In the genomic region with DNA sequence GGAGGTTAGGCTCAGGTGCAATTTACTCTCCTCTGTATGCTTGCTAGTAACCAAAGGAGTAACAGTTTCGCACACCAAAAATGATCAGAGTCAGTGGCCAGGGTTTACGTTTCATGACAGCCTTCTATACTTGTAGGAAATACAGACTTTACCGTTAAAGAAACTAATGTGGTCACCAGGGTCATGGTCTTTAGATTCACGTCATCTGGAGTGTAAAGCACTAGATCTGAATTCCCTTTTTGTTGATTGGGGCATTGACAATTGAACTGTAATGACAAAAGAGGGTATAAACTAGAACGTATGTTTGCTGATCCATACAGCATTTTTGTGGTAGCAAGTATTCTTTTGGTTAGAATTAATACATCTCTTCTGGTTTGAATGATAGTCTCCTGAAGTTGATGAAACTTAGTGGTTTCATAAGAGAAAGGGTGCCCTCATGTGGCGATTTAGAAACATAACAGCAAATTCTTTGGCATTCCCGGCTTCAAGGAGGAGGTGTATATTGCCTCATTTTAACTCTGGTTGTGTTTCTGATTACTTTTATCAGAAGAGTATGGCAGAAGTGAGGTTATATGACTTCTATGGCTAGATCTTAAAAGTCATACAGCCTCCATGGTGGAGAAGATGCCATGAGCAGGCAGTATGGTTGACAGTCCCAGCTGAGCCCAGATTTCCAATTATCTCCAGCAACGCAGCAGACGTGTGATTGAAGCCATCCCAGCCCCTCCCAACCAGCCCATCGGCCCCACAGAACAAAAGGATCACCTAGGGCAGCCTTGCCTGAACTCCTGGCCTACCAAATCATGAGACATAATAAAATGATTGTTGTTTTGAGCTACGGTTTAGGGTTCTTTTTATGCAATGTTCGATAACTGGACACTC, we compare ENCODE assay signal across 1 cellular context.
TF ChIP-seq lines count a peak whose summit lies in the region.

No MANE protein-coding gene starts in this region.

TF ChIP-seq in HepG2, 621 proteins besides CTCF, POLR2A, EP300 and RAD21 (continues in another document):
- TF ChIP-seq, protein P1, sequence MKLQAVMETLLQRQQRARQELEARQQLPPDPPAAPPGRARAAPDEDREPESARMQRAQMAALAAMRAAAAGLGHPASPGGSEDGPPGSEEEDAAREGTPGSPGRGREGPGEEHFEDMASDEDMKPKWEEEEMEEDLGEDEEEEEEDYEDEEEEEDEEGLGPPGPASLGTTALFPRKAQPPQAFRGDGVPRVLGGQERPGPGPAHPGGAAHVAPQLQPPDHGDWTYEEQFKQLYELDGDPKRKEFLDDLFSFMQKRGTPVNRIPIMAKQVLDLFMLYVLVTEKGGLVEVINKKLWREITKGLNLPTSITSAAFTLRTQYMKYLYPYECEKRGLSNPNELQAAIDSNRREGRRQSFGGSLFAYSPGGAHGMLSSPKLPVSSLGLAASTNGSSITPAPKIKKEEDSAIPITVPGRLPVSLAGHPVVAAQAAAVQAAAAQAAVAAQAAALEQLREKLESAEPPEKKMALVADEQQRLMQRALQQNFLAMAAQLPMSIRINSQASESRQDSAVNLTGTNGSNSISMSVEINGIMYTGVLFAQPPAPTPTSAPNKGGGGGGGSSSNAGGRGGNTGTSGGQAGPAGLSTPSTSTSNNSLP (IDR thresholded peaks at IDR 0.05; ENCODE audit: low read depth, low read length), result peak; percentile 41; the same call in 1 of the 2 replicates
- TF ChIP-seq SMAD3 (CRISPR knock-in tag; IDR thresholded peaks at IDR 0.05) (0 out of 2 replicates have a peak, but pooled peaks have one; percentile 43), ZFP36L1 (CRISPR knock-in tag; IDR thresholded peaks at IDR 0.05) (0 out of 2 replicates have a peak, but pooled peaks have one; percentile 61), IRF2 (CRISPR knock-in tag; IDR thresholded peaks at IDR 0.05) (0 out of 2 replicates have a peak, but pooled peaks have one; percentile 33), ZNF563 (CRISPR knock-in tag; IDR thresholded peaks at IDR 0.05) (no peak), ZC3H4 (CRISPR knock-in tag; IDR thresholded peaks at IDR 0.05; ENCODE audit: borderline replicate concordance) (no peak), ZNF761 (CRISPR knock-in tag; conservative IDR thresholded peaks at IDR 0.05) (no peak), STAG1 (CRISPR knock-in tag; IDR thresholded peaks at IDR 0.05) (peak; percentile 94), KLF15 (CRISPR knock-in tag; IDR thresholded peaks at IDR 0.05; ENCODE audit: borderline replicate concordance) (no peak), ZNF101 (CRISPR knock-in tag; IDR thresholded peaks at IDR 0.05; ENCODE audit: borderline replicate concordance, low read depth) (no peak), AHR (CRISPR knock-in tag; IDR thresholded peaks at IDR 0.05) (no peak), PHF21A (CRISPR knock-in tag; IDR thresholded peaks at IDR 0.05) (no peak), MED1 (CRISPR knock-in tag; IDR thresholded peaks at IDR 0.05) (0 out of 2 replicates have a peak, but pooled peaks have one; percentile 17), ONECUT2 (CRISPR knock-in tag; IDR thresholded peaks at IDR 0.05) (no peak), ZNF251 (CRISPR knock-in tag; IDR thresholded peaks at IDR 0.05) (no peak), TEAD3 (CRISPR knock-in tag; optimal IDR thresholded peaks at IDR 0.05; ENCODE audit: borderline replicate concordance) (peak; percentile 44), HNF4A (CRISPR knock-in tag; IDR thresholded peaks at IDR 0.05) (no peak), SAP130 (CRISPR knock-in tag; IDR thresholded peaks at IDR 0.05; ENCODE audit: low read depth) (peak; percentile 40; the same call in 1 of the 2 replicates), SMC3 (IDR thresholded peaks at IDR 0.05; ENCODE audit: low read length) (peak; percentile 87), YY1 (IDR thresholded peaks at IDR 0.05; ENCODE audit: insufficient read depth, insufficient replicate concordance, low read depth, low read length) (no peak), SP1 (IDR thresholded peaks at IDR 0.05) (no peak), SP1 (CRISPR knock-in tag; IDR thresholded peaks at IDR 0.05) (no peak), NR2F6 (IDR thresholded peaks at IDR 0.05) (0 out of 2 replicates have a peak, but pooled peaks have one; percentile 29), NR2F6 (CRISPR knock-in tag; IDR thresholded peaks at IDR 0.05) (no peak), FOSL2 (CRISPR knock-in tag; IDR thresholded peaks at IDR 0.05) (no peak), ZNF24 (IDR thresholded peaks at IDR 0.05) (no peak), CC2D1A (CRISPR knock-in tag; IDR thresholded peaks at IDR 0.05) (no peak), ZNF446 (CRISPR knock-in tag; IDR thresholded peaks at IDR 0.05) (no peak), HDAC2 (CRISPR knock-in tag; IDR thresholded peaks at IDR 0.05) (0 out of 2 replicates have a peak, but pooled peaks have one; percentile 35), HOXA9 (CRISPR knock-in tag; IDR thresholded peaks at IDR 0.05; ENCODE audit: borderline replicate concordance) (no peak), ZIK1 (CRISPR knock-in tag; IDR thresholded peaks at IDR 0.05; ENCODE audit: borderline replicate concordance, low read depth) (no peak)
- TF ChIP-seq, protein P2, sequence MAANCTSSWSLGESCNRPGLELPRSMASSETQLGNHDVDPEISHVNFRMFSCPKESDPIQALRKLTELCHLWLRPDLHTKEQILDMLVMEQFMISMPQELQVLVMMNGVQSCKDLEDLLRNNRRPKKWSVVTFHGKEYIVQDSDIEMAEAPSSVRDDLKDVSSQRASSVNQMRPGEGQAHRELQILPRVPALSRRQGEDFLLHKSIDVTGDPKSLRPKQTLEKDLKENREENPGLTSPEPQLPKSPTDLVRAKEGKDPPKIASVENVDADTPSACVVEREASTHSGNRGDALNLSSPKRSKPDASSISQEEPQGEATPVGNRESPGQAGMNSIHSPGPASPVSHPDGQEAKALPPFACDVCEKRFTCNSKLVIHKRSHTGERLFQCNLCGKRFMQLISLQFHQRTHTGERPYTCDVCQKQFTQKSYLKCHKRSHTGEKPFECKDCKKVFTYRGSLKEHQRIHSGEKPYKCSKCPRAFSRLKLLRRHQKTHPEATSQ (CRISPR knock-in tag; IDR thresholded peaks at IDR 0.05; ENCODE audit: borderline replicate concordance), result 0 out of 2 replicates have a peak, but pooled peaks have one; percentile 20
- TF ChIP-seq, protein P3, sequence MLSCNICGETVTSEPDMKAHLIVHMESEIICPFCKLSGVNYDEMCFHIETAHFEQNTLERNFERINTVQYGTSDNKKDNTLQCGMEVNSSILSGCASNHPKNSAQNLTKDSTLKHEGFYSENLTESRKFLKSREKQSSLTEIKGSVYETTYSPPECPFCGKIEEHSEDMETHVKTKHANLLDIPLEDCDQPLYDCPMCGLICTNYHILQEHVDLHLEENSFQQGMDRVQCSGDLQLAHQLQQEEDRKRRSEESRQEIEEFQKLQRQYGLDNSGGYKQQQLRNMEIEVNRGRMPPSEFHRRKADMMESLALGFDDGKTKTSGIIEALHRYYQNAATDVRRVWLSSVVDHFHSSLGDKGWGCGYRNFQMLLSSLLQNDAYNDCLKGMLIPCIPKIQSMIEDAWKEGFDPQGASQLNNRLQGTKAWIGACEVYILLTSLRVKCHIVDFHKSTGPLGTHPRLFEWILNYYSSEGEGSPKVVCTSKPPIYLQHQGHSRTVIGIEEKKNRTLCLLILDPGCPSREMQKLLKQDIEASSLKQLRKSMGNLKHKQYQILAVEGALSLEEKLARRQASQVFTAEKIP (CRISPR knock-in tag; IDR thresholded peaks at IDR 0.05; ENCODE audit: borderline replicate concordance), result no peak
- TF ChIP-seq, protein P4, sequence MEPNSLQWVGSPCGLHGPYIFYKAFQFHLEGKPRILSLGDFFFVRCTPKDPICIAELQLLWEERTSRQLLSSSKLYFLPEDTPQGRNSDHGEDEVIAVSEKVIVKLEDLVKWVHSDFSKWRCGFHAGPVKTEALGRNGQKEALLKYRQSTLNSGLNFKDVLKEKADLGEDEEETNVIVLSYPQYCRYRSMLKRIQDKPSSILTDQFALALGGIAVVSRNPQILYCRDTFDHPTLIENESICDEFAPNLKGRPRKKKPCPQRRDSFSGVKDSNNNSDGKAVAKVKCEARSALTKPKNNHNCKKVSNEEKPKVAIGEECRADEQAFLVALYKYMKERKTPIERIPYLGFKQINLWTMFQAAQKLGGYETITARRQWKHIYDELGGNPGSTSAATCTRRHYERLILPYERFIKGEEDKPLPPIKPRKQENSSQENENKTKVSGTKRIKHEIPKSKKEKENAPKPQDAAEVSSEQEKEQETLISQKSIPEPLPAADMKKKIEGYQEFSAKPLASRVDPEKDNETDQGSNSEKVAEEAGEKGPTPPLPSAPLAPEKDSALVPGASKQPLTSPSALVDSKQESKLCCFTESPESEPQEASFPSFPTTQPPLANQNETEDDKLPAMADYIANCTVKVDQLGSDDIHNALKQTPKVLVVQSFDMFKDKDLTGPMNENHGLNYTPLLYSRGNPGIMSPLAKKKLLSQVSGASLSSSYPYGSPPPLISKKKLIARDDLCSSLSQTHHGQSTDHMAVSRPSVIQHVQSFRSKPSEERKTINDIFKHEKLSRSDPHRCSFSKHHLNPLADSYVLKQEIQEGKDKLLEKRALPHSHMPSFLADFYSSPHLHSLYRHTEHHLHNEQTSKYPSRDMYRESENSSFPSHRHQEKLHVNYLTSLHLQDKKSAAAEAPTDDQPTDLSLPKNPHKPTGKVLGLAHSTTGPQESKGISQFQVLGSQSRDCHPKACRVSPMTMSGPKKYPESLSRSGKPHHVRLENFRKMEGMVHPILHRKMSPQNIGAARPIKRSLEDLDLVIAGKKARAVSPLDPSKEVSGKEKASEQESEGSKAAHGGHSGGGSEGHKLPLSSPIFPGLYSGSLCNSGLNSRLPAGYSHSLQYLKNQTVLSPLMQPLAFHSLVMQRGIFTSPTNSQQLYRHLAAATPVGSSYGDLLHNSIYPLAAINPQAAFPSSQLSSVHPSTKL (CRISPR knock-in tag; IDR thresholded peaks at IDR 0.05), result 0 out of 2 replicates have a peak, but pooled peaks have one; percentile 35
- TF ChIP-seq, protein P5, sequence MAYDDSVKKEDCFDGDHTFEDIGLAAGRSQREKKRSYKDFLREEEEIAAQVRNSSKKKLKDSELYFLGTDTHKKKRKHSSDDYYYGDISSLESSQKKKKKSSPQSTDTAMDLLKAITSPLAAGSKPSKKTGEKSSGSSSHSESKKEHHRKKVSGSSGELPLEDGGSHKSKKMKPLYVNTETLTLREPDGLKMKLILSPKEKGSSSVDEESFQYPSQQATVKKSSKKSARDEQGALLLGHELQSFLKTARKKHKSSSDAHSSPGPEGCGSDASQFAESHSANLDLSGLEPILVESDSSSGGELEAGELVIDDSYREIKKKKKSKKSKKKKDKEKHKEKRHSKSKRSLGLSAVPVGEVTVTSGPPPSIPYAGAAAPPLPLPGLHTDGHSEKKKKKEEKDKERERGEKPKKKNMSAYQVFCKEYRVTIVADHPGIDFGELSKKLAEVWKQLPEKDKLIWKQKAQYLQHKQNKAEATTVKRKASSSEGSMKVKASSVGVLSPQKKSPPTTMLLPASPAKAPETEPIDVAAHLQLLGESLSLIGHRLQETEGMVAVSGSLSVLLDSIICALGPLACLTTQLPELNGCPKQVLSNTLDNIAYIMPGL (CRISPR knock-in tag; IDR thresholded peaks at IDR 0.05; ENCODE audit: borderline replicate concordance in 1 of 2, low read depth in 1 of 2), result peak in 1 of 2 experiments; percentile 66; a peak in 1 of 4 replicates
- TF ChIP-seq, protein P6, sequence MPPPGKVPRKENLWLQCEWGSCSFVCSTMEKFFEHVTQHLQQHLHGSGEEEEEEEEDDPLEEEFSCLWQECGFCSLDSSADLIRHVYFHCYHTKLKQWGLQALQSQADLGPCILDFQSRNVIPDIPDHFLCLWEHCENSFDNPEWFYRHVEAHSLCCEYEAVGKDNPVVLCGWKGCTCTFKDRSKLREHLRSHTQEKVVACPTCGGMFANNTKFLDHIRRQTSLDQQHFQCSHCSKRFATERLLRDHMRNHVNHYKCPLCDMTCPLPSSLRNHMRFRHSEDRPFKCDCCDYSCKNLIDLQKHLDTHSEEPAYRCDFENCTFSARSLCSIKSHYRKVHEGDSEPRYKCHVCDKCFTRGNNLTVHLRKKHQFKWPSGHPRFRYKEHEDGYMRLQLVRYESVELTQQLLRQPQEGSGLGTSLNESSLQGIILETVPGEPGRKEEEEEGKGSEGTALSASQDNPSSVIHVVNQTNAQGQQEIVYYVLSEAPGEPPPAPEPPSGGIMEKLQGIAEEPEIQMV (CRISPR knock-in tag; IDR thresholded peaks at IDR 0.05; ENCODE audit: low read depth), result no peak
- TF ChIP-seq, protein P7, sequence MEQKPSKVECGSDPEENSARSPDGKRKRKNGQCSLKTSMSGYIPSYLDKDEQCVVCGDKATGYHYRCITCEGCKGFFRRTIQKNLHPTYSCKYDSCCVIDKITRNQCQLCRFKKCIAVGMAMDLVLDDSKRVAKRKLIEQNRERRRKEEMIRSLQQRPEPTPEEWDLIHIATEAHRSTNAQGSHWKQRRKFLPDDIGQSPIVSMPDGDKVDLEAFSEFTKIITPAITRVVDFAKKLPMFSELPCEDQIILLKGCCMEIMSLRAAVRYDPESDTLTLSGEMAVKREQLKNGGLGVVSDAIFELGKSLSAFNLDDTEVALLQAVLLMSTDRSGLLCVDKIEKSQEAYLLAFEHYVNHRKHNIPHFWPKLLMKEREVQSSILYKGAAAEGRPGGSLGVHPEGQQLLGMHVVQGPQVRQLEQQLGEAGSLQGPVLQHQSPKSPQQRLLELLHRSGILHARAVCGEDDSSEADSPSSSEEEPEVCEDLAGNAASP (CRISPR knock-in tag; IDR thresholded peaks at IDR 0.05; ENCODE audit: borderline replicate concordance), result 0 out of 2 replicates have a peak, but pooled peaks have one; percentile 34
- TF ChIP-seq, protein P8, sequence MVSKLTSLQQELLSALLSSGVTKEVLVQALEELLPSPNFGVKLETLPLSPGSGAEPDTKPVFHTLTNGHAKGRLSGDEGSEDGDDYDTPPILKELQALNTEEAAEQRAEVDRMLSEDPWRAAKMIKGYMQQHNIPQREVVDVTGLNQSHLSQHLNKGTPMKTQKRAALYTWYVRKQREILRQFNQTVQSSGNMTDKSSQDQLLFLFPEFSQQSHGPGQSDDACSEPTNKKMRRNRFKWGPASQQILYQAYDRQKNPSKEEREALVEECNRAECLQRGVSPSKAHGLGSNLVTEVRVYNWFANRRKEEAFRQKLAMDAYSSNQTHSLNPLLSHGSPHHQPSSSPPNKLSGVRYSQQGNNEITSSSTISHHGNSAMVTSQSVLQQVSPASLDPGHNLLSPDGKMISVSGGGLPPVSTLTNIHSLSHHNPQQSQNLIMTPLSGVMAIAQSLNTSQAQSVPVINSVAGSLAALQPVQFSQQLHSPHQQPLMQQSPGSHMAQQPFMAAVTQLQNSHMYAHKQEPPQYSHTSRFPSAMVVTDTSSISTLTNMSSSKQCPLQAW (CRISPR knock-in tag; IDR thresholded peaks at IDR 0.05), result peak; percentile 55; the same call in 1 of the 2 replicates
- TF ChIP-seq, protein P9, sequence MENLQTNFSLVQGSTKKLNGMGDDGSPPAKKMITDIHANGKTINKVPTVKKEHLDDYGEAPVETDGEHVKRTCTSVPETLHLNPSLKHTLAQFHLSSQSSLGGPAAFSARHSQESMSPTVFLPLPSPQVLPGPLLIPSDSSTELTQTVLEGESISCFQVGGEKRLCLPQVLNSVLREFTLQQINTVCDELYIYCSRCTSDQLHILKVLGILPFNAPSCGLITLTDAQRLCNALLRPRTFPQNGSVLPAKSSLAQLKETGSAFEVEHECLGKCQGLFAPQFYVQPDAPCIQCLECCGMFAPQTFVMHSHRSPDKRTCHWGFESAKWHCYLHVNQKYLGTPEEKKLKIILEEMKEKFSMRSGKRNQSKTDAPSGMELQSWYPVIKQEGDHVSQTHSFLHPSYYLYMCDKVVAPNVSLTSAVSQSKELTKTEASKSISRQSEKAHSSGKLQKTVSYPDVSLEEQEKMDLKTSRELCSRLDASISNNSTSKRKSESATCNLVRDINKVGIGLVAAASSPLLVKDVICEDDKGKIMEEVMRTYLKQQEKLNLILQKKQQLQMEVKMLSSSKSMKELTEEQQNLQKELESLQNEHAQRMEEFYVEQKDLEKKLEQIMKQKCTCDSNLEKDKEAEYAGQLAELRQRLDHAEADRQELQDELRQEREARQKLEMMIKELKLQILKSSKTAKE (CRISPR knock-in tag; IDR thresholded peaks at IDR 0.05; ENCODE audit: borderline replicate concordance), result no peak
